In the genomic region with DNA sequence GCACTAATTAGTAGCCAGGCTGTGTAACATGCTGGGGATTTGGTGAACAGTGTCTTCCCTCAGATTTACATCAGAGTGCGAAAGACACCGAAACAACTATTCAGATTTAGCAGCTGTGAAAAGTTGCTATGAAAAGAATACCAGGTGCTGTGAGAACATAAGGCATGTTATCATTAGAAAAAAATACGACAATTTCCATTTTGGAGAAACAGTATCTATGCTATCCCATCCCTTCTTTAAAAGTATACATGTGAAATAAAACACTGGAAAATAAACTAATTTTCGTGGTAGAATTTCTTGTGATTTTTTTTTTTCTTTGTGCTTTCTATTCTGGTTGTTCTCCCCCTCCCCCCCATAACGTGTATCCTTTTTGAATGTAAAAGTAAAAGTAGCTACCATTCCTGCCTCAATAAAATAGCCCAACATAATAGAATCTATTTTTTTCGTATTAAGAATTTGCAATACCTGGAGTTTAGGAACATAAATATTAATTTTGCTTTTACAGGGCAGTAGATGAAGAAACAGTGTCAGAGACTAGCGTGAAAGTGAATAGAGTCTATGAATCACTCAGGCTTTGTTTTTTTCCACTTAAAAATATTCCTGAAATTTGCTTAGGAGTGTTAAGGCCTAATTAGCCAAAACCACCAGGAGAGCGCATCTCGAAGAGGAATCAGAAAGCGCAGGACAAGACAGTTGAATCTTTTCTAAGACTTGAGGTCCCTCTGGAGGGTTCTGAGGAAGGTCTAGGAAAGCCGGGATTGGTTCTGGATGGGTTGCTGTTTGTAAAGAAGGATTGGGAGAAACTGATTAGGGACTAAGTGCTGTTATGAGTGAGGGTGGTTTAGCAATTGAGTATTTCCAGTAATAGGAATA, we compare ENCODE assay signal across 1 cellular context.
TF ChIP-seq lines count a peak whose summit lies in the region.

No MANE protein-coding gene starts in this region.

TF ChIP-seq in HCT116, 20 proteins besides CTCF, POLR2A, EP300 and RAD21 (continued from another document):
- TF ChIP-seq, protein P1, sequence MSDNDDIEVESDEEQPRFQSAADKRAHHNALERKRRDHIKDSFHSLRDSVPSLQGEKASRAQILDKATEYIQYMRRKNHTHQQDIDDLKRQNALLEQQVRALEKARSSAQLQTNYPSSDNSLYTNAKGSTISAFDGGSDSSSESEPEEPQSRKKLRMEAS (IDR thresholded peaks at IDR 0.05): no peak
- no peak for TF ChIP-seq CBX3 (IDR thresholded peaks at IDR 0.05; ENCODE audit: low read depth)
- TF ChIP-seq, protein P2, sequence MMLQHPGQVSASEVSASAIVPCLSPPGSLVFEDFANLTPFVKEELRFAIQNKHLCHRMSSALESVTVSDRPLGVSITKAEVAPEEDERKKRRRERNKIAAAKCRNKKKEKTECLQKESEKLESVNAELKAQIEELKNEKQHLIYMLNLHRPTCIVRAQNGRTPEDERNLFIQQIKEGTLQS (IDR thresholded peaks at IDR 0.05): no peak
